20 cellular contexts compared by ENCODE assay signal in the genomic region with DNA sequence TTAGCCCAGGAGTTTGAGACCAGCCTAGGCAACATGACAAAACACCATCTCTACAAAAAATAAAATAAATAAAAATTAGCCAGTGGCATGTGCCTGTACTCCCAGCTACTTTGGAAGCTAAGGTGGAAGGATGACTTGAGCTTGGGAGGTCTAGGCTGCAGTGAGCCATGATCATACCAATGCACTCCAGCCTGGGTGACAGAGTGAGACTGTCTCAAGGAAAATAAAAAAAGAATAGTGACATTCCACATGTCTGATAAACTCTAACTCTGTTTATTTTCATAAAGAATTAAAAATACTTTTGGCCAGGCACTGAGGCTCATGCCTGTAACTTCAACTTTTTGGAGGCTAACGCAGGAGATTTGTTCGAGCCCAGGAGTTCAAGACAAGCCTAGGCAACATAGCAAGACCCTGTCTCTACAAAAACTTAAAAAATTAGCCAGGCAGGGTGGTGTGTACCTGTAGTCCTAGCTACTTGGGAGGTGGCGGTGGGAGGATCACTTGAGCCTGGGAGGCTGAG.
A peak's percentile ranks its signal among the peaks of the same experiment; 100 is the strongest.
DNase-seq lines count a peak whose midpoint lies in the region; ATAC-seq and TF ChIP-seq lines count a peak whose summit lies in the region.
"Had no signal": no experiment of that assay in that cellular context is flagged by ENCODE, and none has a peak within 500 bp of the region (broad histone marks: within the 10 kb centered on the region; RNA-seq: fewer than 3 reads in every experiment).

No MANE protein-coding gene starts in this region.

- intact Hi-C loops in IMR-90 (cut with micrococcal nuclease): no loop called here
- intact Hi-C loops in vagina (cut with DNase I): no loop called here

- H2BK15ac ChIP-seq in IMR-90 (ENCODE audit: low read depth, low read length): peak overlapping the region; percentile 79; the same call in 2 of the 3 replicates

- no peak for TF ChIP-seq RAD21 in IMR-90 (IDR thresholded peaks at IDR 0.05; ENCODE audit: low read length)

- H3K27me3 ChIP-seq in IMR-90 (ENCODE audit: control insufficient read depth, insufficient read depth, low read length) (no peaks in the 10 kb centered on the region), SJSA1 (replicated peaks) (no peaks in the 10 kb centered on the region), vagina (no peaks in the 10 kb centered on the region)

- H4K8ac ChIP-seq in IMR-90 (ENCODE audit: low read depth in 2 of 2, low read length in 2 of 2): peak overlapping the region; percentile 43 to 50; a peak in 2 of 4 replicates

- no peaks in the 10 kb centered on the region for H4K20me1 ChIP-seq in IMR-90 (ENCODE audit: insufficient read depth, low read length)

- no peak overlapping the region for H3K27ac Mint-ChIP-seq in T-helper 2 cell treated with Interferon-gamma antibody and Interleukin-4, amounts not matched to agents 5 μg/mL and 100 μg/mL, for 36 hours
- H3K27ac Mint-ChIP-seq: CD8-positive, alpha-beta T cell had no signal

- H3K9ac ChIP-seq in IMR-90 (ENCODE audit: low read depth, low read length): peak overlapping the region; percentile 4; the same call in 1 of the 2 replicates

- H3K36me3 ChIP-seq in IMR-90 (ENCODE audit: control insufficient read depth, insufficient read depth, low read length) (no peaks in the 10 kb centered on the region), SJSA1 (no peaks in the 10 kb centered on the region), vagina (no peaks in the 10 kb centered on the region)

- CTCF ChIA-PET in IMR-90 (lab: Yijun Ruan, JAX): no interaction called here

- peak overlapping the region; percentile 74 for H3K27ac ChIP-seq in IMR-90 (ENCODE audit: insufficient read depth, low read length)
- peak overlapping the region; percentile 75 for H3K27ac ChIP-seq in SJSA1
- peak overlapping the region; percentile 49 for H3K27ac ChIP-seq in epithelial cell of prostate
- H3K27ac ChIP-seq in vagina: peak overlapping the region; percentile 28

- H3K14ac ChIP-seq in IMR-90 (replicated peaks; ENCODE audit: low read depth, low read length): peak overlapping the region; percentile 56

- peak; percentile 19; the same call in 1 of the 2 replicates for ATAC-seq in IMR-90 (ENCODE audit: low read depth)
- ATAC-seq: CD8-positive, alpha-beta T cell had no signal

- no peak overlapping the region for H2AK9ac ChIP-seq in IMR-90 (replicated peaks; ENCODE audit: low read depth, low read length, poor library complexity)

- H3K36me3 Mint-ChIP-seq in T-helper 2 cell treated with Interferon-gamma antibody and Interleukin-4, amounts not matched to agents 5 μg/mL and 100 μg/mL, for 36 hours (ENCODE audit: low read depth): no peaks in the 10 kb centered on the region
- H3K36me3 Mint-ChIP-seq: CD8-positive, alpha-beta T cell had no signal

- no peaks in the 10 kb centered on the region for H3K79me1 ChIP-seq in IMR-90 (ENCODE audit: low read depth in 1 of 2, low read length in 2 of 2)

- H3K56ac ChIP-seq in IMR-90 (ENCODE audit: extremely low read depth, insufficient read depth, low read length): no peak overlapping the region

- no TSS peak for BruUV-seq in IMR-90 (replicated peaks; lab: Mats Ljungman, UMichigan)

- in situ Hi-C loops in IMR-90 (cut with MboI; ENCODE audit: low sequenced_read_pairs): no loop called here

- WGBS in IMR-90 (ENCODE audit: extremely low coverage in 2 of 2, insufficient read length in 1 of 2), 2 experiments: no CpG with 5 or more reads among the region's 3 CpGs

- H3K4me1 Mint-ChIP-seq in T-helper 2 cell treated with Interferon-gamma antibody and Interleukin-4, amounts not matched to agents 5 μg/mL and 100 μg/mL, for 36 hours (ENCODE audit: low read depth): no peaks in the 10 kb centered on the region

- H3K9me1 ChIP-seq in IMR-90 (ENCODE audit: insufficient read depth, low read length): no peaks in the 10 kb centered on the region

- no peak overlapping the region for H3K4me3 Mint-ChIP-seq in T-helper 2 cell treated with Interferon-gamma antibody and Interleukin-4, amounts not matched to agents 5 μg/mL and 100 μg/mL, for 36 hours
- H3K4me3 Mint-ChIP-seq: CD8-positive, alpha-beta T cell had no signal

- peak overlapping the region; percentile 68 for H3K18ac ChIP-seq in IMR-90 (ENCODE audit: low read depth, low read length)

- POLR2A ChIA-PET in IMR-90 (lab: Charles Lee; ENCODE audit: unreplicated experiment): no interaction called here

- H3K9me3 ChIP-seq in IMR-90 (ENCODE audit: control insufficient read depth, insufficient read depth, low read length) (no peaks in the 10 kb centered on the region), SJSA1 (replicated peaks) (no peaks in the 10 kb centered on the region), vagina (no peaks in the 10 kb centered on the region)

- peak overlapping the region; percentile 89 for H2BK5ac ChIP-seq in IMR-90 (ENCODE audit: low read depth, low read length, poor library complexity, severe bottlenecking)

- H2BK20ac ChIP-seq in IMR-90 (ENCODE audit: low read depth, low read length): peak overlapping the region; percentile 73; the same call in 1 of the 2 replicates

- peak overlapping the region; percentile 56 for H2AK5ac ChIP-seq in IMR-90 (ENCODE audit: low read depth, low read length)

- H3K4me3 ChIP-seq in IMR-90 (ENCODE audit: insufficient read depth, low read depth, low read length): no peak overlapping the region
- H3K4me3 ChIP-seq in SJSA1: no peak overlapping the region
- H3K4me3 ChIP-seq in vagina: no peak overlapping the region

- H3K23ac ChIP-seq in IMR-90 (ENCODE audit: low read depth, low read length): peak overlapping the region; percentile 19; the same call in 1 of the 2 replicates

- H4K5ac ChIP-seq in IMR-90 (ENCODE audit: low read depth, low read length): peak overlapping the region; percentile 45; the same call in 1 of the 2 replicates

- H3K4me1 ChIP-seq in IMR-90 (ENCODE audit: control insufficient read depth, insufficient read depth, low read length) (peaks cover 4% of the 10 kb centered on the region), SJSA1 (replicated peaks) (peaks cover 33% of the 10 kb centered on the region), vagina (peaks cover 12% of the 10 kb centered on the region)

- TF ChIP-seq CTCF in IMR-90 (conservative IDR thresholded peaks at IDR 0.05; ENCODE audit: low read depth, low read length) (no peak), vagina (IDR thresholded peaks at IDR 0.05) (no peak)

- TF ChIP-seq POLR2A in IMR-90 (IDR thresholded peaks at IDR 0.05; ENCODE audit: low read depth, low read length): no peak
- no peak for TF ChIP-seq POLR2A in vagina (IDR thresholded peaks at IDR 0.05)

- dilution Hi-C loops in IMR-90 (cut with HindIII; ENCODE audit: low sequenced_read_pairs, unreplicated experiment): no loop called here

- peak overlapping the region; percentile 73; the same call in 1 of the 2 replicates for H3K4ac ChIP-seq in IMR-90 (ENCODE audit: low read depth, low read length)

- H2AFZ ChIP-seq in IMR-90 (replicated peaks; ENCODE audit: low read length, poor library complexity): no peak overlapping the region

- H2BK120ac ChIP-seq in IMR-90 (ENCODE audit: low read depth, low read length): peak overlapping the region; percentile 80; the same call in 1 of the 2 replicates

- H4K91ac ChIP-seq in IMR-90 (ENCODE audit: insufficient read depth, low read depth, low read length): peak overlapping the region; percentile 44; the same call in 1 of the 2 replicates

- H3K4me2 ChIP-seq in IMR-90 (ENCODE audit: low read depth, low read length): no peak overlapping the region

- no peak for DNase-seq in IMR-90
- peak; percentile 83 to 93 for DNase-seq in SJSA1 (ENCODE audit: low read depth in 1 of 2, low spot score in 2 of 2)
- no peak for DNase-seq in epithelial cell of prostate (ENCODE audit: low read depth, low spot score)
- no peak for DNase-seq in vagina (ENCODE audit: extremely low spot score in 2 of 2)
- no peak for DNase-seq in kidney tubule cell (ENCODE audit: low spot score)
- DNase-seq in T-helper 2 cell treated with Interferon-gamma antibody and Interleukin-4, amounts not matched to agents 5 μg/mL and 100 μg/mL, for 36 hours (ENCODE audit: low spot score): no peak
- no peak for DNase-seq in AG08396 (ENCODE audit: low spot score)
- DNase-seq: AML-193; C1 segment of cervical spinal cord; CD8-positive, alpha-beta T cell; GDM1; H7; Karpas-422; MM.1S; NCI-H1048; NCI-H1417 treated with DMSO at 0.1 percent for 48 hours; NCI-H187; NCI-H446; NCI-H526; SHP77 had no signal

- no peaks in the 10 kb centered on the region for H3K9me3 Mint-ChIP-seq in T-helper 2 cell treated with Interferon-gamma antibody and Interleukin-4, amounts not matched to agents 5 μg/mL and 100 μg/mL, for 36 hours
- H3K9me3 Mint-ChIP-seq: CD8-positive, alpha-beta T cell had no signal

- H3K27me3 Mint-ChIP-seq in T-helper 2 cell treated with Interferon-gamma antibody and Interleukin-4, amounts not matched to agents 5 μg/mL and 100 μg/mL, for 36 hours (ENCODE audit: low read depth): no peaks in the 10 kb centered on the region

TF ChIP-seq in IMR-90, 13 proteins besides CTCF, POLR2A, EP300 and RAD21:
- TF ChIP-seq CHD1 (IDR thresholded peaks at IDR 0.05; ENCODE audit: low read depth, low read length): no peak
- TF ChIP-seq RFX5 (IDR thresholded peaks at IDR 0.05; ENCODE audit: low read depth, low read length): no peak
- no peak for TF ChIP-seq SMC3 (IDR thresholded peaks at IDR 0.05; ENCODE audit: low read depth, low read length)
- TF ChIP-seq, protein P1, sequence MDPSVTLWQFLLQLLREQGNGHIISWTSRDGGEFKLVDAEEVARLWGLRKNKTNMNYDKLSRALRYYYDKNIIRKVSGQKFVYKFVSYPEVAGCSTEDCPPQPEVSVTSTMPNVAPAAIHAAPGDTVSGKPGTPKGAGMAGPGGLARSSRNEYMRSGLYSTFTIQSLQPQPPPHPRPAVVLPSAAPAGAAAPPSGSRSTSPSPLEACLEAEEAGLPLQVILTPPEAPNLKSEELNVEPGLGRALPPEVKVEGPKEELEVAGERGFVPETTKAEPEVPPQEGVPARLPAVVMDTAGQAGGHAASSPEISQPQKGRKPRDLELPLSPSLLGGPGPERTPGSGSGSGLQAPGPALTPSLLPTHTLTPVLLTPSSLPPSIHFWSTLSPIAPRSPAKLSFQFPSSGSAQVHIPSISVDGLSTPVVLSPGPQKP (IDR thresholded peaks at IDR 0.05; ENCODE audit: borderline replicate concordance, low read depth, low read length): no peak
- TF ChIP-seq MAFK (IDR thresholded peaks at IDR 0.05; ENCODE audit: low read depth, low read length): no peak
- TF ChIP-seq BHLHE40 (IDR thresholded peaks at IDR 0.05; ENCODE audit: low read depth, low read length): no peak
- TF ChIP-seq, protein P2, sequence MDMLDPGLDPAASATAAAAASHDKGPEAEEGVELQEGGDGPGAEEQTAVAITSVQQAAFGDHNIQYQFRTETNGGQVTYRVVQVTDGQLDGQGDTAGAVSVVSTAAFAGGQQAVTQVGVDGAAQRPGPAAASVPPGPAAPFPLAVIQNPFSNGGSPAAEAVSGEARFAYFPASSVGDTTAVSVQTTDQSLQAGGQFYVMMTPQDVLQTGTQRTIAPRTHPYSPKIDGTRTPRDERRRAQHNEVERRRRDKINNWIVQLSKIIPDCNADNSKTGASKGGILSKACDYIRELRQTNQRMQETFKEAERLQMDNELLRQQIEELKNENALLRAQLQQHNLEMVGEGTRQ (IDR thresholded peaks at IDR 0.05; ENCODE audit: low read depth, low read length): no peak
- no peak for TF ChIP-seq NFE2L2 (IDR thresholded peaks at IDR 0.05; ENCODE audit: low read depth, low read length)

Comparison
In these comparisons a context has a peak if more than half of its experiments do, and no peak if none do; other contexts are left out.
1. DNase-seq: peak in SJSA1 (2 of 2); none in IMR-90 (single experiment), epithelial cell of prostate (single experiment), vagina (0 of 2), kidney tubule cell (single experiment), T-helper 2 cell treated with Interferon-gamma antibody and Interleukin-4, amounts not matched to agents 5 μg/mL and 100 μg/mL, for 36 hours (single experiment) and AG08396 (single experiment).
2. Peak in every context shown above with its lines, with median percentiles within 50 percentile points of each other: H3K27ac ChIP-seq.